Comparison of ENCODE assay signal across 9 cellular contexts in genomic region chr12:53476769-53477209, GRCh38. TPM values are rescaled to one million over a fixed set of nuclear protein-coding genes. Genes with fewer than 3 reads are reported as not detected.
DNase-seq lines count a peak whose midpoint lies in the region; ATAC-seq and TF ChIP-seq lines count a peak whose summit lies in the region.
"Had no signal": no experiment of that assay in that cellular context is flagged by ENCODE, and none has a peak within 500 bp of the region (broad histone marks: within the 10 kb centered on the region; RNA-seq: fewer than 3 reads in every experiment).

No MANE protein-coding gene starts in this region.

- H3K9me3 ChIP-seq in suprapubic skin: no peaks in the 10 kb centered on the region

- peak overlapping the region in 19 of 59 donors; percentile 5 to 70 (median 37) for H3K27ac ChIP-seq in dorsolateral prefrontal cortex
- H3K27ac ChIP-seq in suprapubic skin: no peak overlapping the region

- no peak for TF ChIP-seq POLR2A in suprapubic skin (IDR thresholded peaks at IDR 0.05)

- H3K36me3 ChIP-seq in suprapubic skin: peaks cover 96% of the 10 kb centered on the region

- DNase-seq in NCI-H526 (lab: John Stamatoyannopoulos, UW) (peak; percentile 9 to 35), NCI-H526 treated with DMSO at 0.1 percent for 48 hours (lab: John Stamatoyannopoulos, UW) (no peak), NCI-H524 treated with DMSO at 0.1 percent for 48 hours (lab: John Stamatoyannopoulos, UW) (peak; percentile 28), dorsolateral prefrontal cortex (no peak), retina (peak; percentile 14), suprapubic skin (ENCODE audit: low spot score in 2 of 2) (no peak)

- WGBS in suprapubic skin: 74% methylated on average over 2 of the region's 2 CpGs

- TF ChIP-seq EP300 in suprapubic skin (IDR thresholded peaks at IDR 0.05): no peak

- H3K27me3 ChIP-seq in dorsolateral prefrontal cortex (no peaks in the 10 kb centered on the region), suprapubic skin (no peaks in the 10 kb centered on the region)

- intact Hi-C loops in dorsolateral prefrontal cortex (cut with DNase I): no loop called here

- H3K4me1 ChIP-seq in suprapubic skin: peaks cover 28% of the 10 kb centered on the region

- ATAC-seq in HG02763 (IDR thresholded peaks at IDR 0.05; ENCODE audit: unreplicated experiment): no peak
- no peak for ATAC-seq in GM19395 (IDR thresholded peaks at IDR 0.05; ENCODE audit: unreplicated experiment)

- TF ChIP-seq CTCF in dorsolateral prefrontal cortex (IDR thresholded peaks at IDR 0.05 in 54 of 56, conservative IDR thresholded peaks at IDR 0.05 in 2 of 56; ENCODE audit: low read depth in 1 of 56, partially characterized antibody in 56 of 56) (peak in 35 of 56 donors; percentile 8 to 46 (median 28)), suprapubic skin (IDR thresholded peaks at IDR 0.05) (no peak)

- H3K4me3 ChIP-seq in dorsolateral prefrontal cortex (no peak overlapping the region), suprapubic skin (no peak overlapping the region)

RNA-seq across cellular contexts. Expression of gene MAP3K12, which starts 22.5 kb away (rescaled TPM):
- 100 to 1,000 TPM in 1 of 120 experiments, 10 to 100 TPM in 119; 43.4 to 126 (median 69.4) TPM for total RNA-seq in dorsolateral prefrontal cortex
- 10 to 100 TPM in 1 of 4 donors, 1 to 10 TPM in 3; 4.8 to 14.0 (median 5.9) TPM for total RNA-seq in suprapubic skin

RNA-seq across cellular contexts. Expression of gene TARBP2, which starts 24.3 kb away (rescaled TPM):
- 10 to 100 TPM; 10.9 to 29.5 (median 20.9) TPM for total RNA-seq in dorsolateral prefrontal cortex
- 10 to 100 TPM; 25.5 to 42.0 (median 28.6) TPM for total RNA-seq in suprapubic skin

RNA-seq across cellular contexts. Expression of gene PCBP2, which starts 24.9 kb away (rescaled TPM):
- total RNA-seq in dorsolateral prefrontal cortex (100 to 1,000 TPM; 394 to 594 (median 494) TPM), suprapubic skin (100 to 1,000 TPM; 480 to 803 (median 584) TPM)

RNA-seq across cellular contexts. Expression of gene NPFF, which starts 30.5 kb away (rescaled TPM):
- 1 to 10 TPM in 3 of 120 experiments, not detected in 117; 1.8 to 2.1 (median 2.0) TPM for total RNA-seq in dorsolateral prefrontal cortex
- total RNA-seq in suprapubic skin: not detected
- total RNA-seq: Daoy had no signal

RNA-seq across cellular contexts. Expression of gene PRR13, which starts 35.3 kb away (rescaled TPM):
- total RNA-seq in dorsolateral prefrontal cortex (100 to 1,000 TPM in 41 of 120 experiments, 10 to 100 TPM in 79; 52.9 to 141 (median 93.1) TPM), suprapubic skin (10 to 100 TPM; 40.7 to 77.9 (median 57.4) TPM)

Comparison
In these comparisons a context has a peak if more than half of its experiments do, and no peak if none do; other contexts are left out.
1. DNase-seq: peak in NCI-H526 (2 of 2), NCI-H524 treated with DMSO at 0.1 percent for 48 hours (single experiment) and retina (single experiment); none in NCI-H526 treated with DMSO at 0.1 percent for 48 hours (single experiment), dorsolateral prefrontal cortex (0 of 10) and suprapubic skin (0 of 2).
2. CTCF ChIP-seq: peak in dorsolateral prefrontal cortex (35 of 56); none in suprapubic skin (0 of 2).